26 cellular contexts compared by ENCODE assay signal in the genomic region with DNA sequence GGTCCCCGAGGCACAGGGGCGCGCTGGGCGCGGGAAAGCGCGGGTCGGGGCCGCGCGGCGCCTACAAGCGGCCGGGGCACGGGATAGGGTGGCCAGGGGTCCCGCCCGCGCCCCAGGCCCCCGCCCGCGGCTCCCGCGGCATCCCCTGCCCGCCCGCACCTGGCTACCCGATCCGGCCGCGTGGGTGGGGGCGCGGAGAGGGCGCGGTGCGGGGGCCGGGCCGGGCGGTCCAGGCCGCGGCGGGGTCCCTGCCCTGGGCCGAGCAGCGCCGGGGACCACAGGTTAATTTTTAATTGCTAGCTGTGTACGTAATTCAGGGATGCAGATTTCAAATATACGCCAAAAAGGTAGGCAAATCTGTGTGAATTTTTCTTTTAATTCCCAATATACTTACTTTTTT. TPM values are rescaled to one million over a fixed set of nuclear protein-coding genes. Genes with fewer than 3 reads are reported as not detected.
DNase-seq lines count a peak whose midpoint lies in the region; ATAC-seq and TF ChIP-seq lines count a peak whose summit lies in the region.
"Had no signal": no experiment of that assay in that cellular context is flagged by ENCODE, and none has a peak within 500 bp of the region (broad histone marks: within the 10 kb centered on the region; RNA-seq: fewer than 3 reads in every experiment).

No MANE protein-coding gene starts in this region.

- CTCF ChIA-PET in WTC11 (lab: Charles Lee): no interaction called here

- DNase-seq in H9 (no peak), WTC11 (ENCODE audit: low spot score) (no peak), progenitor cell of endocrine pancreas (ENCODE audit: low spot score, unreplicated experiment) (peak; percentile 9), medulla oblongata (ENCODE audit: extremely low spot score) (no peak), amniotic stem cell (lab: John Stamatoyannopoulos, UW) (no peak), NCI-H510A (lab: John Stamatoyannopoulos, UW) (no peak)
- DNase-seq: activated CD8-positive, alpha-beta memory T cell treated with anti-CD3 and anti-CD28 coated beads, Interleukin-2, amount 50 U/mL, for 4 hours; adrenal gland; CD4-positive, alpha-beta T cell; central memory CD4-positive, alpha-beta T cell; DMS 273 treated with DMSO at 0.1 percent for 48 hours; heart right ventricle; KG1; naive thymus-derived CD8-positive, alpha-beta T cell; NCI-H1436 treated with DMSO at 0.1 percent for 48 hours; NCI-H2171 treated with DMSO at 0.1 percent for 48 hours; NCI-H526 treated with DMSO at 0.1 percent for 48 hours; T-helper 17 cell; uterus; WERI-Rb-1 had no signal

- 0 out of 2 replicates have a peak, but pooled peaks have one; percentile 18 for ATAC-seq in WTC11
- ATAC-seq: HCT116; naive thymus-derived CD8-positive, alpha-beta T cell; T-helper 17 cell had no signal

- no peak overlapping the region for H3T11ph ChIP-seq in H9 (ENCODE audit: low read length)

- H3K9me3 Mint-ChIP-seq in H9 (peaks cover 54 to 58% of the 10 kb centered on the region in 2 experiments), WTC11 (no peaks in the 10 kb centered on the region), progenitor cell of endocrine pancreas (ENCODE audit: low read depth) (peaks cover 11% of the 10 kb centered on the region)
- H3K9me3 Mint-ChIP-seq: CD4-positive, alpha-beta T cell had no signal

- no peaks in the 10 kb centered on the region for H3K23me2 ChIP-seq in H9 (ENCODE audit: insufficient read length, low read depth, low read length, poor library complexity, severe bottlenecking)

- H3K27ac ChIP-seq in H9 (ENCODE audit: insufficient read length, low read depth, low read length): no peak overlapping the region
- H3K27ac ChIP-seq in iPS-20b (ENCODE audit: low read length): no peak overlapping the region
- H3K27ac ChIP-seq: adrenal gland, heart right ventricle, pancreas, uterus, WERI-Rb-1 had no signal

- no peak overlapping the region for H4K5ac ChIP-seq in H9 (ENCODE audit: insufficient read length, low read depth, low read length)

- no peaks in the 10 kb centered on the region for H3K79me1 ChIP-seq in H9 (ENCODE audit: insufficient read depth, low read depth, low read length, poor library complexity, severe bottlenecking)

- no peak overlapping the region for H2BK5ac ChIP-seq in H9 (ENCODE audit: insufficient read length, low read length)

- H4K20me1 ChIP-seq in H9 (ENCODE audit: control insufficient read depth, insufficient read depth, insufficient read length): no peaks in the 10 kb centered on the region

- H3K36me3 Mint-ChIP-seq in H9 (ENCODE audit: insufficient read depth in 1 of 3, low read depth in 3 of 3) (peaks cover 0 to 11% (median 0%) of the 10 kb centered on the region in 3 experiments; a peak in 2 of 7 replicates), WTC11 (no peaks in the 10 kb centered on the region), progenitor cell of endocrine pancreas (ENCODE audit: insufficient read depth) (peaks cover 2% of the 10 kb centered on the region)

- no peaks in the 10 kb centered on the region for H3K79me2 ChIP-seq in H9 (ENCODE audit: insufficient read depth, low read length)

- H3K36me3 ChIP-seq in iPS-20b (ENCODE audit: insufficient read depth, low read depth, low read length): no peaks in the 10 kb centered on the region
- H3K36me3 ChIP-seq: adrenal gland, heart right ventricle, pancreas, uterus, WERI-Rb-1 had no signal

- no peak overlapping the region for H3K56ac ChIP-seq in H9 (ENCODE audit: insufficient read length, low read depth, low read length)

- H3K14ac ChIP-seq in H9 (ENCODE audit: insufficient read depth, low read length): no peak overlapping the region

- no peak overlapping the region for H3K4ac ChIP-seq in H9 (ENCODE audit: low read depth, low read length)

- H2BK120ac ChIP-seq in H9 (ENCODE audit: low read depth, low read length, poor library complexity, severe bottlenecking): no peak overlapping the region

- H3K4me3 ChIP-seq in iPS-20b (ENCODE audit: low read length): peak overlapping the region; percentile 35; the same call in 1 of the 2 replicates
- H3K4me3 ChIP-seq: adrenal gland, heart right ventricle, uterus had no signal

- no peak overlapping the region for H3K27ac Mint-ChIP-seq in H9
- no peak overlapping the region for H3K27ac Mint-ChIP-seq in WTC11
- H3K27ac Mint-ChIP-seq in progenitor cell of endocrine pancreas: no peak overlapping the region
- H3K27ac Mint-ChIP-seq: CD4-positive, alpha-beta T cell; naive thymus-derived CD8-positive, alpha-beta T cell; T-helper 17 cell had no signal

- no peak overlapping the region for H2AFZ ChIP-seq in H9 (ENCODE audit: low read length)

- H2BK15ac ChIP-seq in H9 (ENCODE audit: low read depth, low read length): no peak overlapping the region

- no peak overlapping the region for H4K91ac ChIP-seq in H9 (ENCODE audit: insufficient read length, low read depth, low read length)

- H3K27me3 Mint-ChIP-seq in H9 (ENCODE audit: low read depth) (peaks cover 27% of the 10 kb centered on the region), WTC11 (ENCODE audit: low read depth) (peaks cover 39% of the 10 kb centered on the region), progenitor cell of endocrine pancreas (no peaks in the 10 kb centered on the region)
- H3K27me3 Mint-ChIP-seq: T-helper 17 cell had no signal

- POLR2A ChIA-PET in WTC11 (lab: Charles Lee): no interaction called here

- no peaks in the 10 kb centered on the region for H3K4me1 ChIP-seq in H9 (ENCODE audit: insufficient read depth, low read length)
- H3K4me1 ChIP-seq in iPS-20b (ENCODE audit: insufficient read depth, low read length): no peaks in the 10 kb centered on the region
- H3K4me1 ChIP-seq: adrenal gland, heart right ventricle, pancreas, uterus had no signal

- H3K9ac ChIP-seq in H9 (ENCODE audit: extremely low read depth, insufficient read length, low read length): no peak overlapping the region
- no peak overlapping the region for H3K9ac ChIP-seq in iPS-20b (ENCODE audit: low read depth, low read length)

- H3K27me3 ChIP-seq in H9 (ENCODE audit: insufficient read depth, low read length): no peaks in the 10 kb centered on the region
- H3K27me3 ChIP-seq in iPS-20b (ENCODE audit: insufficient read depth, low read length): peaks cover 21% of the 10 kb centered on the region; the same call in 1 of the 2 replicates
- H3K27me3 ChIP-seq: adrenal gland had no signal

- peak overlapping the region; percentile 29 to 51; a peak in 3 of 5 replicates for H3K4me3 Mint-ChIP-seq in H9
- H3K4me3 Mint-ChIP-seq in WTC11: no peak overlapping the region
- H3K4me3 Mint-ChIP-seq in progenitor cell of endocrine pancreas (ENCODE audit: low read depth): no peak overlapping the region
- H3K4me3 Mint-ChIP-seq: CD4-positive, alpha-beta T cell; naive thymus-derived CD8-positive, alpha-beta T cell; T-helper 17 cell had no signal

- H2AK5ac ChIP-seq in H9 (ENCODE audit: insufficient read length, low read length): no peak overlapping the region

- H2BK20ac ChIP-seq in H9 (ENCODE audit: low read depth, low read length, poor library complexity, severe bottlenecking): no peak overlapping the region

- no peak overlapping the region for H4K8ac ChIP-seq in H9 (replicated peaks; ENCODE audit: insufficient read length, low read depth, low read length)

- no peak overlapping the region for H3K23ac ChIP-seq in H9 (ENCODE audit: insufficient read length, low read depth, low read length)

- no peak overlapping the region for H2BK12ac ChIP-seq in H9 (ENCODE audit: insufficient read length, low read depth, low read length)

- no peak for TF ChIP-seq CTCF in H9 (conservative IDR thresholded peaks at IDR 0.05)
- TF ChIP-seq CTCF in WTC11 (IDR thresholded peaks at IDR 0.05): no peak
- no peak for TF ChIP-seq CTCF in progenitor cell of endocrine pancreas (IDR thresholded peaks at IDR 0.05; ENCODE audit: unreplicated experiment)

- no CpG with 5 or more reads among the region's 45 CpGs for WGBS in H9 (ENCODE audit: extremely low coverage, insufficient read length, low lambda C conversion rate)

- no peak overlapping the region for H3K18ac ChIP-seq in H9 (ENCODE audit: insufficient read length, low read depth, low read length)

- H3K4me1 Mint-ChIP-seq in H9 (peaks cover 3 to 4% of the 10 kb centered on the region in 2 experiments; a peak in 3 of 4 replicates), WTC11 (peaks cover 3% of the 10 kb centered on the region; the same call in 1 of the 2 replicates), progenitor cell of endocrine pancreas (ENCODE audit: low read depth) (peaks cover 3% of the 10 kb centered on the region)
- H3K4me1 Mint-ChIP-seq: naive thymus-derived CD8-positive, alpha-beta T cell; T-helper 17 cell had no signal

- H3K4me2 ChIP-seq in H9 (ENCODE audit: insufficient read depth, insufficient read length, low read length): no peak overlapping the region

- H3K9me3 ChIP-seq in H9 (ENCODE audit: control insufficient read depth, low read depth, low read length) (no peaks in the 10 kb centered on the region), iPS-20b (ENCODE audit: insufficient read depth, low read depth, low read length) (no peaks in the 10 kb centered on the region)
- H3K9me3 ChIP-seq: adrenal gland, heart right ventricle, pancreas, uterus had no signal

TF ChIP-seq in WTC11, 78 proteins besides CTCF, POLR2A, EP300 and RAD21 (continues in another document):
- TF ChIP-seq, protein P1, sequence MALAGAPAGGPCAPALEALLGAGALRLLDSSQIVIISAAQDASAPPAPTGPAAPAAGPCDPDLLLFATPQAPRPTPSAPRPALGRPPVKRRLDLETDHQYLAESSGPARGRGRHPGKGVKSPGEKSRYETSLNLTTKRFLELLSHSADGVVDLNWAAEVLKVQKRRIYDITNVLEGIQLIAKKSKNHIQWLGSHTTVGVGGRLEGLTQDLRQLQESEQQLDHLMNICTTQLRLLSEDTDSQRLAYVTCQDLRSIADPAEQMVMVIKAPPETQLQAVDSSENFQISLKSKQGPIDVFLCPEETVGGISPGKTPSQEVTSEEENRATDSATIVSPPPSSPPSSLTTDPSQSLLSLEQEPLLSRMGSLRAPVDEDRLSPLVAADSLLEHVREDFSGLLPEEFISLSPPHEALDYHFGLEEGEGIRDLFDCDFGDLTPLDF (CRISPR knock-in tag; IDR thresholded peaks at IDR 0.05): no peak

RNA-seq across cellular contexts. Expression of a gene that starts 44.3 kb away (rescaled TPM):
- total RNA-seq in H9 (2021) (0.07 TPM in 1 of 2 replicates, not detected in the other), WTC11 (2021) (not detected in 3 replicates), progenitor cell of endocrine pancreas (not detected in 2 replicates)
- total RNA-seq: adrenal gland; CD4-positive, alpha-beta T cell; dermis microvascular lymphatic vessel endothelial cell; heart right ventricle; mesenteric fat pad; naive thymus-derived CD8-positive, alpha-beta T cell; subcutaneous adipose tissue; T-helper 17 cell; uterus had no signal

Comparison
In these comparisons a context has a peak if more than half of its experiments do, and no peak if none do; other contexts are left out.
1. H3K4me3 Mint-ChIP-seq: peak in H9 (2 of 2); none in WTC11 (single experiment) and progenitor cell of endocrine pancreas (single experiment).